16 cellular contexts compared by ENCODE assay signal in genomic region chr14:77599894-77600293, GRCh38. TPM values are rescaled to one million over a fixed set of nuclear protein-coding genes. Genes with fewer than 3 reads are reported as not detected.
DNase-seq lines count a peak whose midpoint lies in the region; ATAC-seq and TF ChIP-seq lines count a peak whose summit lies in the region.
"Had no signal": no experiment of that assay in that cellular context is flagged by ENCODE, and none has a peak within 500 bp of the region (broad histone marks: within the 10 kb centered on the region; RNA-seq: fewer than 3 reads in every experiment).

No MANE protein-coding gene starts in this region.

- peaks cover 100% of the 10 kb centered on the region for H3K79me2 ChIP-seq in GM23248 (ENCODE audit: insufficient read depth)

- peak overlapping the region in 2 of 8 donors; percentile 49 to 57 for H3K4me3 Mint-ChIP-seq in naive B cell

- H3K9ac ChIP-seq in GM23248 = no peak overlapping the region
- H3K9ac ChIP-seq in adipocyte (ENCODE audit: low read length) = no peak overlapping the region

- no peak overlapping the region for H3K27ac ChIP-seq in GM23248
- H3K27ac ChIP-seq: C4-2B, SK-N-MC had no signal

- H3K27ac Mint-ChIP-seq in naive B cell = peak overlapping the region; percentile 73 to 94 (median 88)

- no peak overlapping the region for H3K4me3 ChIP-seq in AG10803 (ENCODE audit: low read length)
- H3K4me3 ChIP-seq in GM23248 = no peak overlapping the region
- H3K4me3 ChIP-seq in adipocyte (ENCODE audit: low read length) = no peak overlapping the region
- H3K4me3 ChIP-seq: SK-N-MC had no signal

- no peaks in the 10 kb centered on the region for H3K9me3 ChIP-seq in GM23248 (ENCODE audit: low read depth)
- no peaks in the 10 kb centered on the region for H3K9me3 ChIP-seq in adipocyte (ENCODE audit: control insufficient read depth, low read length)

- H3K36me3 ChIP-seq in GM23248 (ENCODE audit: low read depth) = peaks cover 18% of the 10 kb centered on the region; the same call in 1 of the 2 replicates
- H3K36me3 ChIP-seq in adipocyte (ENCODE audit: control insufficient read depth, insufficient read depth, low read length, severe bottlenecking) = peaks cover 16% of the 10 kb centered on the region

- peaks cover 17% of the 10 kb centered on the region; the same call in 1 of the 2 replicates for H3F3A ChIP-seq in GM23248 (ENCODE audit: insufficient read depth)

- no peaks in the 10 kb centered on the region for H3K9me2 ChIP-seq in GM23248 (ENCODE audit: insufficient read depth)

- H3K27me3 Mint-ChIP-seq in naive B cell = no peaks in the 10 kb centered on the region

- peaks cover 0 to 6% of the 10 kb centered on the region in 2 donors for H3K36me3 Mint-ChIP-seq in naive B cell

- no peak overlapping the region for H2AFZ ChIP-seq in GM23248

- H4K20me1 ChIP-seq in GM23248 (ENCODE audit: insufficient read depth) = 0 out of 2 replicates have a peak, but pooled peaks cover 4% of the 10 kb centered on the region

- peaks cover 34% of the 10 kb centered on the region for H3K4me1 ChIP-seq in GM23248 (ENCODE audit: insufficient read depth)
- peaks cover 15% of the 10 kb centered on the region for H3K4me1 ChIP-seq in adipocyte (ENCODE audit: control insufficient read depth, insufficient read depth, low read length)

- TF ChIP-seq CTCF in AG10803 (conservative IDR thresholded peaks at IDR 0.05; ENCODE audit: low read length) = no peak

- peak overlapping the region; percentile 43 for H3K4me2 ChIP-seq in GM23248 (ENCODE audit: unreplicated experiment)

- in situ Hi-C loops in GM23248 (cut with MboI) = no loop called here

- H3K27me3 ChIP-seq in GM23248 (replicated peaks; ENCODE audit: insufficient read depth) (no peaks in the 10 kb centered on the region), adipocyte (replicated peaks; ENCODE audit: control insufficient read depth, insufficient read depth, low read length) (no peaks in the 10 kb centered on the region)

- peaks cover 37 to 90% (median 57%) of the 10 kb centered on the region in 3 donors for H3K4me1 Mint-ChIP-seq in naive B cell

- WGBS in GM23248 (ENCODE audit: low coverage in 1 of 2, low lambda C conversion rate in 2 of 2, missing lambda C conversion rate in 2 of 2), 2 experiments = 67 to 73% methylated on average over 3 of the region's 3 CpGs

- H3K9me3 Mint-ChIP-seq in naive B cell = no peaks in the 10 kb centered on the region

- peak; percentile 35 for DNase-seq in AG10803 (ENCODE audit: low read depth)
- no peak for DNase-seq in GM23248
- DNase-seq in adipocyte (ENCODE audit: low read depth) = peak; percentile 14
- no peak for DNase-seq in naive B cell
- no peak for DNase-seq in DMS 273 (lab: John Stamatoyannopoulos, UW; ENCODE audit: unreplicated experiment)
- DNase-seq in NCI-H345 (lab: John Stamatoyannopoulos, UW) = no peak
- no peak for DNase-seq in NOMO-1 treated with dmso at 0.1 percent for 144 hours (lab: John Stamatoyannopoulos, UW; ENCODE audit: unreplicated experiment)
- DNase-seq: activated CD4-positive, alpha-beta T cell treated with anti-CD3 and anti-CD28 coated beads for 4 hours; activated gamma-delta T cell treated with Interleukin-2 at 50 U/mL for 16 hours; cerebellar nuclear complex; GF-D8; NCI-H1436 treated with DMSO at 0.1 percent for 48 hours; NCI-H748 treated with DMSO at 0.1 percent for 48 hours had no signal

- ATAC-seq in naive B cell (ENCODE audit: low read depth in 2 of 2) (no peak), GM19328 (IDR thresholded peaks at IDR 0.05; ENCODE audit: unreplicated experiment) (no peak)

RNA-seq across cellular contexts. Expression of gene SPTLC2, which starts 16.5 kb away (rescaled TPM):
- total RNA-seq in GM23248 (2014; rRNA removed; shearing (Covaris generic)) = 45.6 and 50.2 TPM in 2 replicates
- polyA plus RNA-seq in GM23248 (2016; fragmentation: Nextera tagmentation; extraction: Ambion mirVana) (38.1 and 44.7 TPM in 2 replicates), naive B cell (ENCODE audit: low read depth in 6 of 6) (10 to 100 TPM in 5 of 6 donors, 1 to 10 TPM in 1; 2.1 to 37.2 (median 32.8) TPM)

Comparison
In these comparisons a context has a peak if more than half of its experiments do, and no peak if none do; other contexts are left out.
1. DNase-seq: peak in AG10803 (single experiment) and adipocyte (single experiment); none in GM23248 (single experiment), naive B cell (single experiment), DMS 273 (single experiment), NCI-H345 (single experiment) and NOMO-1 treated with dmso at 0.1 percent for 144 hours (single experiment).